22 cellular contexts compared by ENCODE assay signal in the genomic region with DNA sequence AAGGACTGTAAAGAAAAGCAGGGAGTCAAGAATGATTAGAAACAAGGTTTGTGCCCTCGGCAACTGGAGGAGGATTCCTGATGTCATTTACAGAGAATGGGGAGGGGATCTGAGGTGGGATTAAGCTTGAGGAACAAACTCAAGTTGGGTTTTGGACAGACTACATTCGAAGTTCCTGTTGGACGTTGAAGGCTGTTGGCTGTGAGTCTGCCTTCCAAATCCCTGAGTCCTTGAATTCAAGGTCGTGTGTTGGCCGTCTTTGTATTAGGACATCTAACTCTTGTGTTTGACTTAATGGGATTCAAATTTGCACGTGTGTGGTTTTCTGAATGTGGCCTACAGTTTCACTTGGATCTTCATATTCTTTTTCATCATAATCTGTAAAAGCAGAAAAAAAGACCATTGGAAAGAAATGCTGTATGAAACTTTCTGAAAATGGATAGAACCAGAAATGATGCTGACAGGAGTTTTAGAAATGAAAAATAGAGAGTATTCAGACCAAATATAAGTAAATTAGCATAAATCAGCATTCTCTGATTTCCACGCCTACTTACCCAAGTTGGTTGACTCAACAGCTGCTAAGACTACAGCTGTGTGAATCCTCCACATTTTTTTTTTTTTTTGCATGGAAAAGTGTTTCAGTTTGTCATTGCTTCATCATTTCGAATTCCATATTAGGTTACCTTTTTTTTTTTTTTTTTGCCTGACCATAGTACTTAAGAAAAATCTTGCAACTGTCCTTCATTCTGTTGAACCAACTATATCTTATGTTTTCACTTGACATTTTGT.
"Had no signal": no experiment of that assay in that cellular context is flagged by ENCODE, and none has a peak within 500 bp of the region (broad histone marks: within the 10 kb centered on the region; RNA-seq: fewer than 3 reads in every experiment).

No MANE protein-coding gene starts in this region.

- H3K27ac Mint-ChIP-seq: activated CD8-positive, alpha-beta T cell treated with anti-CD3 and anti-CD28 coated beads, Interleukin-2, amount 10 ng/mL, durations not matched to agents 7 days and 5 days; activated naive CD8-positive, alpha-beta T cell; immature natural killer cell; nephron progenitor cell; stimulated activated naive B cell treated with anti-CD40 and anti-IgM and Interleukin-4, amounts not matched to agents 10 μg/mL and 1 μg/mL and 100 μg/mL, for 72 hours had no signal

- H3K36me3 Mint-ChIP-seq: activated naive CD8-positive, alpha-beta T cell; stimulated activated naive B cell treated with anti-CD40 and anti-IgM and Interleukin-4, amounts not matched to agents 10 μg/mL and 1 μg/mL and 100 μg/mL, for 72 hours had no signal

- H3K27me3 ChIP-seq: adrenal gland, breast epithelium, esophagus squamous epithelium, left lung, right lobe of liver, upper lobe of right lung had no signal

- H3K9me3 ChIP-seq: adrenal gland, breast epithelium, esophagus squamous epithelium, left lung, right lobe of liver, thoracic aorta, upper lobe of right lung had no signal

- DNase-seq: activated CD4-positive, alpha-beta T cell treated with anti-CD3 and anti-CD28 coated beads for 1 hour; activated CD4-positive, alpha-beta T cell treated with anti-CD3 and anti-CD28 coated beads, Interleukin-2, amount 50 U/mL, for 1 hour; activated CD8-positive, alpha-beta T cell treated with anti-CD3 and anti-CD28 coated beads, Interleukin-2, amount 10 ng/mL, durations not matched to agents 7 days and 5 days; activated T-cell treated with anti-CD3 and anti-CD28 coated beads, Interleukin-2, amount 50 U/mL, for 1 hour; esophagus squamous epithelium; immature natural killer cell; left lung; midbrain; nephron progenitor cell; nucleus accumbens; right lobe of liver; stimulated activated CD4-positive, alpha-beta T cell treated with anti-CD3 and anti-CD28 coated beads, Interleukin-2, amount 100 ng/mL, for 48 hours; stimulated activated CD8-positive, alpha-beta memory T cell treated with anti-CD3 and anti-CD28 coated beads, Interleukin-4, amount 100 ng/mL, for 48 hours; stimulated activated naive B cell treated with anti-CD40 and anti-IgM and Interleukin-4, amounts not matched to agents 10 μg/mL and 1 μg/mL and 100 μg/mL, for 72 hours; T-helper 1 cell; upper lobe of right lung had no signal

- H3K36me3 ChIP-seq: adrenal gland, breast epithelium, left lung, right lobe of liver, thoracic aorta, upper lobe of right lung had no signal

- H3K4me3 ChIP-seq: adrenal gland, breast epithelium, coronary artery, esophagus squamous epithelium, left lung, right lobe of liver, thoracic aorta, upper lobe of right lung had no signal

- H3K4me1 ChIP-seq: left lung, right lobe of liver had no signal

- H3K4me1 Mint-ChIP-seq: immature natural killer cell; stimulated activated naive B cell treated with anti-CD40 and anti-IgM and Interleukin-4, amounts not matched to agents 10 μg/mL and 1 μg/mL and 100 μg/mL, for 72 hours had no signal

- H3K27me3 Mint-ChIP-seq: stimulated activated naive B cell treated with anti-CD40 and anti-IgM and Interleukin-4, amounts not matched to agents 10 μg/mL and 1 μg/mL and 100 μg/mL, for 72 hours had no signal

- FAIRE-seq: TTC549 had no signal

- H3K4me3 Mint-ChIP-seq: activated CD8-positive, alpha-beta T cell treated with anti-CD3 and anti-CD28 coated beads, Interleukin-2, amount 10 ng/mL, durations not matched to agents 7 days and 5 days; activated naive CD8-positive, alpha-beta T cell; immature natural killer cell; nephron progenitor cell; stimulated activated naive B cell treated with anti-CD40 and anti-IgM and Interleukin-4, amounts not matched to agents 10 μg/mL and 1 μg/mL and 100 μg/mL, for 72 hours had no signal

- H3K9me3 Mint-ChIP-seq: nephron progenitor cell had no signal

- H3K27ac ChIP-seq: breast epithelium, coronary artery, left lung, right lobe of liver, thoracic aorta, upper lobe of right lung had no signal

- ATAC-seq: activated CD8-positive, alpha-beta T cell treated with anti-CD3 and anti-CD28 coated beads, Interleukin-2, amount 10 ng/mL, durations not matched to agents 7 days and 5 days; left lung; right lobe of liver; stimulated activated naive B cell treated with anti-CD40 and anti-IgM and Interleukin-4, amounts not matched to agents 10 μg/mL and 1 μg/mL and 100 μg/mL, for 72 hours; upper lobe of right lung had no signal
